13 cellular contexts compared by ENCODE assay signal in genomic region chr1:32349211-32349708, GRCh38. TPM values are rescaled to one million over a fixed set of nuclear protein-coding genes. Genes with fewer than 3 reads are reported as not detected.
A peak's percentile ranks its signal among the peaks of the same experiment; 100 is the strongest.
DNase-seq lines count a peak whose midpoint lies in the region; ATAC-seq and TF ChIP-seq lines count a peak whose summit lies in the region.
"Had no signal": no experiment of that assay in that cellular context is flagged by ENCODE, and none has a peak within 500 bp of the region (broad histone marks: within the 10 kb centered on the region; RNA-seq: fewer than 3 reads in every experiment).

No MANE protein-coding gene starts in this region.

- DNase-seq in CD4-positive, alpha-beta memory T cell, result no peak
- DNase-seq in NB4 (ENCODE audit: low read depth), result peak; percentile 86
- peak; percentile 93 to 94 for DNase-seq in dermis microvascular lymphatic vessel endothelial cell (ENCODE audit: low read depth in 2 of 2)
- DNase-seq in mesenchymal stem cell, result peak; percentile 99
- DNase-seq in sciatic nerve (ENCODE audit: low spot score), result no peak
- DNase-seq in NCI-H1436 (lab: John Stamatoyannopoulos, UW), result no peak
- DNase-seq: activated CD8-positive, alpha-beta T cell treated with anti-CD3 and anti-CD28 coated beads for 36 hours; DND-41; effector CD4-positive, alpha-beta T cell; NCI-H524 treated with DMSO at 0.1 percent for 48 hours had no signal

- no peaks in the 10 kb centered on the region for H3K27me3 ChIP-seq in CD4-positive, alpha-beta memory T cell (ENCODE audit: insufficient read depth, low read length)
- H3K27me3 ChIP-seq in mesenchymal stem cell (ENCODE audit: control insufficient read depth in 1 of 2, insufficient read depth in 1 of 2, low read length in 2 of 2), result peaks cover 0 to 11% of the 10 kb centered on the region in 2 experiments

- no peak for TF ChIP-seq CTCF in NB4 (IDR thresholded peaks at IDR 0.05; ENCODE audit: low read depth, low read length)

- H3K79me1 ChIP-seq in mesenchymal stem cell (replicated peaks; ENCODE audit: low read length, poor library complexity, severe bottlenecking), result peaks cover 11% of the 10 kb centered on the region

- H2BK15ac ChIP-seq in mesenchymal stem cell (ENCODE audit: low read depth, poor library complexity, severe bottlenecking), result peak overlapping the region; percentile 54

- no peaks in the 10 kb centered on the region for H3K36me3 Mint-ChIP-seq in CD4-positive, alpha-beta memory T cell

- peak overlapping the region; percentile 65 to 76 for H2BK12ac ChIP-seq in mesenchymal stem cell (ENCODE audit: low read length in 2 of 2)

- H2BK120ac ChIP-seq in mesenchymal stem cell (ENCODE audit: low read depth, low read length), result peak overlapping the region; percentile 2

- H3K4me1 Mint-ChIP-seq in CD4-positive, alpha-beta memory T cell, result peaks cover 29 to 72% (median 55%) of the 10 kb centered on the region in 4 donors

- H3K4me3 ChIP-seq in CD4-positive, alpha-beta memory T cell (ENCODE audit: low read length in 2 of 2), result no peak overlapping the region
- H3K4me3 ChIP-seq in NB4 (ENCODE audit: low read depth, low read length), result no peak overlapping the region
- no peak overlapping the region for H3K4me3 ChIP-seq in mesenchymal stem cell (ENCODE audit: insufficient read depth in 1 of 2, low read depth in 1 of 2, low read length in 2 of 2)

- POLR2A ChIA-PET in CD4-positive, alpha-beta memory T cell (lab: Charles Lee; ENCODE audit: partially characterized antibody), result interaction anchor here (0.8 to 12.7 kb wide), 5 partner anchors 13 to 109 kb away, joined by 3 to 173 read pairs (median 4); partner anchors contain the start of genes LCK and MARCKSL1

- no peak overlapping the region for H2BK5ac ChIP-seq in mesenchymal stem cell (ENCODE audit: low read depth, low read length, poor library complexity, severe bottlenecking)

- no peaks in the 10 kb centered on the region for H3K9me3 ChIP-seq in CD4-positive, alpha-beta memory T cell (ENCODE audit: control insufficient read depth in 1 of 2, low read length in 2 of 2)
- H3K9me3 ChIP-seq in mesenchymal stem cell (ENCODE audit: control insufficient read depth, low read length), result no peaks in the 10 kb centered on the region

- peak overlapping the region; percentile 15 to 67 (median 54) for H3K4me3 Mint-ChIP-seq in CD4-positive, alpha-beta memory T cell
- H3K4me3 Mint-ChIP-seq: activated CD8-positive, alpha-beta T cell treated with anti-CD3 and anti-CD28 coated beads for 36 hours had no signal

- H4K91ac ChIP-seq in mesenchymal stem cell (ENCODE audit: low read length), result peak overlapping the region; percentile 85

- peak overlapping the region in 5 of 7 donors; percentile 17 to 85 (median 44) for H3K27ac Mint-ChIP-seq in CD4-positive, alpha-beta memory T cell
- H3K27ac Mint-ChIP-seq: activated CD8-positive, alpha-beta T cell treated with anti-CD3 and anti-CD28 coated beads for 36 hours had no signal

- no peak overlapping the region for H3K4me2 ChIP-seq in mesenchymal stem cell (ENCODE audit: low read length, poor library complexity, severe bottlenecking)

- no peak for ATAC-seq in HG03196 (IDR thresholded peaks at IDR 0.05; ENCODE audit: unreplicated experiment)
- ATAC-seq in GM18870 (IDR thresholded peaks at IDR 0.05; ENCODE audit: unreplicated experiment), result no peak
- no peak for ATAC-seq in sciatic nerve
- ATAC-seq: activated CD8-positive, alpha-beta T cell treated with anti-CD3 and anti-CD28 coated beads for 36 hours had no signal

- no peak overlapping the region for H3K23ac ChIP-seq in mesenchymal stem cell (ENCODE audit: low read length in 2 of 2)

- no peak overlapping the region for H3K9ac ChIP-seq in mesenchymal stem cell (ENCODE audit: low read length)

- H3K18ac ChIP-seq in mesenchymal stem cell (ENCODE audit: low read depth in 1 of 2, low read length in 2 of 2), result peak overlapping the region; percentile 83 to 91

- peaks cover 0 to 1% (median 0%) of the 10 kb centered on the region in 8 donors for H3K9me3 Mint-ChIP-seq in CD4-positive, alpha-beta memory T cell

- peak overlapping the region in 1 of 2 experiments; percentile 13 for H3K14ac ChIP-seq in mesenchymal stem cell (ENCODE audit: low read length in 2 of 2)

- peak overlapping the region; percentile 83 for H4K8ac ChIP-seq in mesenchymal stem cell (ENCODE audit: low read length)

- no peak for TF ChIP-seq POLR2A in NB4 (IDR thresholded peaks at IDR 0.05; ENCODE audit: extremely low read depth, insufficient read length)

- H3K27me3 Mint-ChIP-seq in CD4-positive, alpha-beta memory T cell, result no peaks in the 10 kb centered on the region
- H3K27me3 Mint-ChIP-seq: activated CD8-positive, alpha-beta T cell treated with anti-CD3 and anti-CD28 coated beads for 36 hours had no signal

- no peaks in the 10 kb centered on the region for H3K36me3 ChIP-seq in CD4-positive, alpha-beta memory T cell (ENCODE audit: insufficient read depth, low read length)
- H3K36me3 ChIP-seq in mesenchymal stem cell (ENCODE audit: control insufficient read depth in 1 of 2, insufficient read depth in 2 of 2, low read depth in 1 of 2, low read length in 2 of 2), result no peaks in the 10 kb centered on the region

- H3K4me1 ChIP-seq in CD4-positive, alpha-beta memory T cell (ENCODE audit: insufficient read depth, low read length), result peaks cover 56% of the 10 kb centered on the region
- H3K4me1 ChIP-seq in mesenchymal stem cell (ENCODE audit: control insufficient read depth, insufficient read depth, low read depth, low read length), result peaks cover 38% of the 10 kb centered on the region

- H3K27ac ChIP-seq in CD4-positive, alpha-beta memory T cell (ENCODE audit: low read depth, low read length), result no peak overlapping the region
- H3K27ac ChIP-seq in mesenchymal stem cell (ENCODE audit: low read length, poor library complexity, severe bottlenecking), result peak overlapping the region; percentile 53

- H2AK5ac ChIP-seq in mesenchymal stem cell (ENCODE audit: low read length, severe bottlenecking), result peak overlapping the region; percentile 8

- H2AFZ ChIP-seq in mesenchymal stem cell (ENCODE audit: low read depth, low read length), result no peak overlapping the region

- peak overlapping the region; percentile 85 to 94 for H3K4ac ChIP-seq in mesenchymal stem cell (ENCODE audit: low read depth in 1 of 2, low read length in 2 of 2)

- CTCF ChIA-PET in CD4-positive, alpha-beta memory T cell (lab: Charles Lee; ENCODE audit: partially characterized antibody), result interaction anchor here (2.4 kb wide), 1 partner anchor 14 kb away, joined by 7 read pairs; the partner anchor contains the start of gene MARCKSL1

- intact Hi-C loops in CD4-positive, alpha-beta memory T cell (cut with micrococcal nuclease), result no loop called here
- intact Hi-C loops in sciatic nerve (cut with DNase I), result no loop called here

- WGBS in mesenchymal stem cell, result 23% methylated on average over 8 of the region's 8 CpGs

RNA-seq across cellular contexts. Expression of gene FAM229A, which starts 13.0 kb away (rescaled TPM):
- 10 to 100 TPM; 32.2 to 34.6 TPM for total RNA-seq in CD4-positive, alpha-beta memory T cell
- polyA plus RNA-seq in CD4-positive, alpha-beta memory T cell, result under 1 TPM in 1 of 2 donors, not detected in 1; 0.39 TPM
- 0.64 and 1.4 TPM in 2 replicates for total RNA-seq in dermis microvascular lymphatic vessel endothelial cell
- polyA plus RNA-seq in mesenchymal stem cell (2013, experiment 1 of 2), result 3.5 TPM
- polyA plus RNA-seq in mesenchymal stem cell (2013, experiment 2 of 2), result 2.7 TPM
- 12.0 TPM for total RNA-seq in sciatic nerve

RNA-seq across cellular contexts. Expression of gene TSSK3, which starts 13.1 kb away (rescaled TPM):
- total RNA-seq in CD4-positive, alpha-beta memory T cell, result 1 to 10 TPM; 3.5 to 4.3 TPM
- under 1 TPM in 1 of 2 donors, not detected in 1; 0.73 TPM for polyA plus RNA-seq in CD4-positive, alpha-beta memory T cell
- 0.13 and 0.26 TPM in 2 replicates for total RNA-seq in dermis microvascular lymphatic vessel endothelial cell
- 0.86 TPM for polyA plus RNA-seq in mesenchymal stem cell (2013, experiment 1 of 2)
- polyA plus RNA-seq in mesenchymal stem cell (2013, experiment 2 of 2), result 0.52 TPM
- 5.1 TPM for total RNA-seq in sciatic nerve
- total RNA-seq: mononuclear cell had no signal

RNA-seq across cellular contexts. Expression of gene MARCKSL1, which starts 13.2 kb away (rescaled TPM):
- total RNA-seq in CD4-positive, alpha-beta memory T cell, result 10 to 100 TPM; 46.5 to 47.3 TPM
- polyA plus RNA-seq in CD4-positive, alpha-beta memory T cell, result 10 to 100 TPM; 74.5 to 75.9 TPM
- total RNA-seq in dermis microvascular lymphatic vessel endothelial cell (94.7 and 217 TPM in 2 replicates), sciatic nerve (126 TPM)
- polyA plus RNA-seq in mesenchymal stem cell (2013, experiment 1 of 2), result 391 TPM
- 395 TPM for polyA plus RNA-seq in mesenchymal stem cell (2013, experiment 2 of 2)

RNA-seq across cellular contexts. Expression of gene BSDC1, which starts 45.0 kb away (rescaled TPM):
- 100 to 1,000 TPM; 106 to 112 TPM for total RNA-seq in CD4-positive, alpha-beta memory T cell
- polyA plus RNA-seq in CD4-positive, alpha-beta memory T cell, result 10 to 100 TPM; 29.7 to 46.3 TPM
- total RNA-seq in dermis microvascular lymphatic vessel endothelial cell, result 35.0 and 46.5 TPM in 2 replicates
- 35.1 TPM for polyA plus RNA-seq in mesenchymal stem cell (2013, experiment 1 of 2)
- 33.7 TPM for polyA plus RNA-seq in mesenchymal stem cell (2013, experiment 2 of 2)
- total RNA-seq in sciatic nerve, result 83.1 TPM

RNA-seq across cellular contexts. Expression of gene HDAC1, which starts 57.4 kb away (rescaled TPM):
- 100 to 1,000 TPM; 174 to 190 TPM for total RNA-seq in CD4-positive, alpha-beta memory T cell
- 100 to 1,000 TPM; 169 to 185 TPM for polyA plus RNA-seq in CD4-positive, alpha-beta memory T cell
- total RNA-seq in dermis microvascular lymphatic vessel endothelial cell, result 116 and 147 TPM in 2 replicates
- 73.3 TPM for polyA plus RNA-seq in mesenchymal stem cell (2013, experiment 1 of 2)
- 73.2 TPM for polyA plus RNA-seq in mesenchymal stem cell (2013, experiment 2 of 2)
- 54.7 TPM for total RNA-seq in sciatic nerve

Comparison
In these comparisons a context has a peak if more than half of its experiments do, and no peak if none do; other contexts are left out.
1. DNase-seq: peak in NB4 (single experiment), dermis microvascular lymphatic vessel endothelial cell (2 of 2) and mesenchymal stem cell (single experiment); none in CD4-positive, alpha-beta memory T cell (0 of 5), sciatic nerve (single experiment) and NCI-H1436 (single experiment).